Comparison of ENCODE assay signal across 24 cellular contexts in the genomic region with DNA sequence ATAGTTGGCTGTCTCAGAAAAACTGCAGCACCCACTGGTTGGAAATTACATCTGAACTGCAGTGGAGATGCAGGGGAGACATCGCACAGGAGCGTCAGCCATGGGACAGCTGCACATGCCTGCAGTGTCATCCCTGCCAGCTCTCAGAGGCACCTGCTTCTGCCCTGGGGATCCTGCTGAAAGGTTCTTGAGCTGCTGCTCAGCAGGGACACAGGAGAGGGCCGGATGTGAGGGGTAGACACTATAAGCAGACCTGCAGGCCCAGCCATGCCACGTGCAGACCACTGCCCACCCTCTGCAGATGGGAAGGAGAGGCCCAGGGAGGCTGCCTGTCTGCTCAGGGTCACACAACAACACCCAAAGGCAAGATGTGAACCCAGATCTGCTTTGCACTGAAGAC.
"Had no signal": no experiment of that assay in that cellular context is flagged by ENCODE, and none has a peak within 500 bp of the region (broad histone marks: within the 10 kb centered on the region; RNA-seq: fewer than 3 reads in every experiment).

No MANE protein-coding gene starts in this region.

- H3K4me3 ChIP-seq: adrenal gland, body of pancreas, colonic mucosa, esophagus squamous epithelium, gastroesophageal sphincter, heart right ventricle had no signal

- H3K27ac ChIP-seq: adrenal gland, body of pancreas, colonic mucosa, epithelial cell of prostate, esophagus squamous epithelium, gastroesophageal sphincter, heart right ventricle had no signal

- H3K9me3 ChIP-seq: adrenal gland, body of pancreas, colonic mucosa, gastroesophageal sphincter had no signal

- ATAC-seq: activated CD4-positive, alpha-beta T cell treated with anti-CD3 and anti-CD28 coated beads for 36 hours; activated CD8-positive, alpha-beta T cell treated with anti-CD3 and anti-CD28 coated beads, Interleukin-2, amount 10 ng/mL, durations not matched to agents 7 days and 5 days; activated naive CD8-positive, alpha-beta T cell treated with anti-CD3 and anti-CD28 coated beads, Interleukin-2, amount 50 U/mL, for 24 hours; activated T-cell treated with anti-CD3 and anti-CD28 coated beads, Interleukin-2, amount 50 U/mL, for 4 hours; body of pancreas; gastroesophageal sphincter; heart right ventricle had no signal

- H3K27me3 ChIP-seq: adrenal gland, body of pancreas, colonic mucosa, esophagus squamous epithelium had no signal

- H3K4me1 ChIP-seq: adrenal gland, body of pancreas, colonic mucosa, esophagus squamous epithelium, gastroesophageal sphincter, heart right ventricle had no signal

- H3K36me3 ChIP-seq: adrenal gland, colonic mucosa, esophagus squamous epithelium, gastroesophageal sphincter, heart right ventricle had no signal

- DNase-seq: activated CD4-positive, alpha-beta memory T cell treated with anti-CD3 and anti-CD28 coated beads for 36 hours; activated CD4-positive, alpha-beta T cell treated with anti-CD3 and anti-CD28 coated beads for 36 hours; activated CD4-positive, alpha-beta T cell treated with anti-CD3 and anti-CD28 coated beads, Interleukin-2, amount 10 ng/mL, durations not matched to agents 24 days and 14 days; activated CD4-positive, CD25-positive, alpha-beta regulatory T cell; activated CD4-positive, CD25-positive, alpha-beta regulatory T cell treated with anti-CD3 and anti-CD28 coated beads, Interleukin-2, amount 50 U/mL, for 72 hours; activated CD8-positive, alpha-beta T cell treated with anti-CD3 and anti-CD28 coated beads, Interleukin-2, amount 10 ng/mL, durations not matched to agents 7 days and 5 days; activated effector memory CD4-positive, alpha-beta T cell treated with anti-CD3 and anti-CD28 coated beads, Interleukin-2, amount 50 U/mL, for 16 hours; activated naive CD4-positive, alpha-beta T cell treated with anti-CD3 and anti-CD28 coated beads for 36 hours; activated naive CD8-positive, alpha-beta T cell treated with anti-CD3 and anti-CD28 coated beads for 36 hours; activated naive CD8-positive, alpha-beta T cell treated with anti-CD3 and anti-CD28 coated beads, Interleukin-2, amount 50 U/mL, for 24 hours; activated T-cell treated with anti-CD3 and anti-CD28 coated beads, Interleukin-2, amount 50 U/mL, for 4 hours; adrenal gland; amygdala; body of pancreas; central memory CD4-positive, alpha-beta T cell; cerebellar nuclear complex; colonic mucosa; effector CD8-positive, alpha-beta T cell; esophagus squamous epithelium; foreskin melanocyte; heart right ventricle; T-helper 2 cell had no signal
